In genomic region chr2:28539095-28539494, GRCh38 we compare ENCODE assay signal across 16 cellular contexts. TPM values are rescaled to one million over a fixed set of nuclear protein-coding genes. Genes with fewer than 3 reads are reported as not detected.
DNase-seq lines count a peak whose midpoint lies in the region; TF ChIP-seq lines count a peak whose summit lies in the region.
"Had no signal": no experiment of that assay in that cellular context is flagged by ENCODE, and none has a peak within 500 bp of the region (broad histone marks: within the 10 kb centered on the region; RNA-seq: fewer than 3 reads in every experiment).

No MANE protein-coding gene starts in this region.

- 12% methylated on average over 12 of the region's 13 CpGs for WGBS in mammary epithelial cell (ENCODE audit: low coverage, missing lambda C conversion rate)

- H3K4me1 Mint-ChIP-seq in HFFc6 (ENCODE audit: low read depth): peaks cover 6% of the 10 kb centered on the region

- no peaks in the 10 kb centered on the region for H3K9me2 ChIP-seq in Karpas-422 (replicated peaks; ENCODE audit: insufficient read depth, low read length)

- no peaks in the 10 kb centered on the region for H3K36me3 Mint-ChIP-seq in HFFc6 (ENCODE audit: low read depth)

- H3K4me3 ChIP-seq in Karpas-422 (ENCODE audit: low read length) (peak overlapping the region; percentile 51; the same call in 1 of the 2 replicates), mammary epithelial cell (replicated peaks in 1 of 3; ENCODE audit: insufficient read depth in 1 of 3, low read depth in 2 of 3, low read length in 3 of 3) (no peak overlapping the region)
- H3K4me3 ChIP-seq: BLaER1, right lobe of liver had no signal

- no peaks in the 10 kb centered on the region for H3K36me3 ChIP-seq in Karpas-422 (ENCODE audit: insufficient read depth, low read length)
- no peaks in the 10 kb centered on the region for H3K36me3 ChIP-seq in mammary epithelial cell (ENCODE audit: insufficient read depth, low read length)
- H3K36me3 ChIP-seq: BLaER1, neutrophil, right lobe of liver, WERI-Rb-1 had no signal

- no peak overlapping the region for H3K4me3 Mint-ChIP-seq in HFFc6

- H3K4me2 ChIP-seq in Karpas-422 (ENCODE audit: low read depth, low read length, poor library complexity, severe bottlenecking) (peak overlapping the region; percentile 47), mammary epithelial cell (ENCODE audit: insufficient read depth, low read depth, low read length) (peak overlapping the region; percentile 20)
- H3K4me2 ChIP-seq: BLaER1 had no signal

- in situ Hi-C loops in mammary epithelial cell (cut with MboI; ENCODE audit: low sequenced_read_pairs in 2 of 2): no loop called here

- H3K9me3 ChIP-seq in Karpas-422 (ENCODE audit: low read length) (no peaks in the 10 kb centered on the region), mammary epithelial cell (replicated peaks; ENCODE audit: insufficient read depth, low read length) (no peaks in the 10 kb centered on the region)
- H3K9me3 ChIP-seq: BLaER1, neutrophil, right lobe of liver had no signal

- no peak overlapping the region for H3K27ac Mint-ChIP-seq in HFFc6

- H2AFZ ChIP-seq in Karpas-422 (ENCODE audit: low read length): peak overlapping the region; percentile 96
- peak overlapping the region; percentile 75 for H2AFZ ChIP-seq in mammary epithelial cell (ENCODE audit: low read depth, low read length)

- H3K27me3 ChIP-seq in Karpas-422 (ENCODE audit: low read length) (no peaks in the 10 kb centered on the region), mammary epithelial cell (ENCODE audit: insufficient read depth, low read length) (no peaks in the 10 kb centered on the region)
- H3K27me3 ChIP-seq: BLaER1, neutrophil, right lobe of liver had no signal

- CTCF ChIA-PET in mammary epithelial cell (lab: Charles Lee; ENCODE audit: low non-redundant PET): no interaction called here

- H3K9ac ChIP-seq in Karpas-422 (ENCODE audit: low read length): peak overlapping the region; percentile 50
- H3K9ac ChIP-seq in mammary epithelial cell (ENCODE audit: insufficient read depth, low read length): no peak overlapping the region
- H3K9ac ChIP-seq: BLaER1 had no signal

- H3K79me2 ChIP-seq in Karpas-422 (ENCODE audit: low read length) (no peaks in the 10 kb centered on the region), mammary epithelial cell (ENCODE audit: insufficient read depth, low read length) (no peaks in the 10 kb centered on the region)

- intact Hi-C loops in mammary epithelial cell (cut with micrococcal nuclease): no loop called here

- no peaks in the 10 kb centered on the region for H3K9me3 Mint-ChIP-seq in HFFc6

- TF ChIP-seq CTCF in mammary epithelial cell (conservative IDR thresholded peaks at IDR 0.05 in 1 of 2, IDR thresholded peaks at IDR 0.05 in 1 of 2; ENCODE audit: extremely low read depth in 1 of 2, insufficient read depth in 1 of 2, low read depth in 1 of 2, low read length in 2 of 2) (no peak), HFFc6 (IDR thresholded peaks at IDR 0.05) (no peak)

- dilution Hi-C loops in mammary epithelial cell (cut with HindIII; ENCODE audit: low sequenced_read_pairs): no loop called here

- H3K27ac ChIP-seq in Karpas-422 (ENCODE audit: low read length): no peak overlapping the region
- H3K27ac ChIP-seq in mammary epithelial cell (ENCODE audit: insufficient read depth, low read depth, low read length): no peak overlapping the region
- peak overlapping the region; percentile 13 for H3K27ac ChIP-seq in substantia nigra (ENCODE audit: low read depth, low read length, poor library complexity, severe bottlenecking)
- H3K27ac ChIP-seq: BLaER1, neutrophil, right lobe of liver, WERI-Rb-1 had no signal

- H3K4me1 ChIP-seq in Karpas-422 (ENCODE audit: low read length) (peaks cover 10% of the 10 kb centered on the region), mammary epithelial cell (ENCODE audit: insufficient read depth, low read length) (peaks cover 8% of the 10 kb centered on the region)
- H3K4me1 ChIP-seq: right lobe of liver had no signal

- no TSS peak for BruUV-seq in mammary epithelial cell (replicated peaks; lab: Mats Ljungman, UMichigan)

- H4K20me1 ChIP-seq in Karpas-422 (ENCODE audit: insufficient read depth, low read depth, low read length) (no peaks in the 10 kb centered on the region), mammary epithelial cell (ENCODE audit: insufficient read depth, low read length) (no peaks in the 10 kb centered on the region)
- H4K20me1 ChIP-seq: BLaER1 had no signal

- peaks cover 46% of the 10 kb centered on the region for H3K27me3 Mint-ChIP-seq in HFFc6 (ENCODE audit: insufficient read depth)

- DNase-seq in Karpas-422 (peak; percentile 74), mammary epithelial cell (no peak), medulla oblongata (ENCODE audit: extremely low spot score) (peak; percentile 45), substantia nigra (lab: John Stamatoyannopoulos, UW) (peak in 41 of 49 donors; percentile 6 to 61 (median 36)), AG08395 (ENCODE audit: low spot score) (no peak), SW480 (ENCODE audit: low spot score) (no peak), HFFc6 (no peak), DMS53 treated with DMSO at 0.1 percent for 48 hours (lab: John Stamatoyannopoulos, UW; ENCODE audit: unreplicated experiment) (no peak)
- DNase-seq: amniotic stem cell, GF-D8, mesendoderm, NCI-H774, right lobe of liver, WERI-Rb-1 had no signal

RNA-seq across cellular contexts. Expression of gene PLB1, which starts 43.2 kb away (rescaled TPM):
- total RNA-seq in Karpas-422 (2014; rRNA removed; shearing (Covaris generic); ENCODE audit: low replicate concordance): 0.11 TPM in 1 of 2 replicates, not detected in the other
- 1 to 10 TPM; 4.2 to 5.2 TPM for total RNA-seq in mammary epithelial cell
- 2.0 TPM for polyA plus RNA-seq in mammary epithelial cell
- 0.93 TPM for polyA minus RNA-seq in mammary epithelial cell
- under 1 TPM; 0.36 to 0.95 (median 0.62) TPM for total RNA-seq in HFFc6 (2021; fragmentation: NEBNext Ultra II Directional; extraction: Animal tissue kit (Norgen Biotek cat#: 25700))

Comparison
In these comparisons a context has a peak if more than half of its experiments do, and no peak if none do; other contexts are left out.
1. DNase-seq: peak in Karpas-422 (single experiment), medulla oblongata (single experiment) and substantia nigra (41 of 49); none in mammary epithelial cell (single experiment), AG08395 (single experiment), SW480 (single experiment), HFFc6 (single experiment) and DMS53 treated with DMSO at 0.1 percent for 48 hours (single experiment).